Comparison of ENCODE assay signal across 8 cellular contexts in the genomic region with DNA sequence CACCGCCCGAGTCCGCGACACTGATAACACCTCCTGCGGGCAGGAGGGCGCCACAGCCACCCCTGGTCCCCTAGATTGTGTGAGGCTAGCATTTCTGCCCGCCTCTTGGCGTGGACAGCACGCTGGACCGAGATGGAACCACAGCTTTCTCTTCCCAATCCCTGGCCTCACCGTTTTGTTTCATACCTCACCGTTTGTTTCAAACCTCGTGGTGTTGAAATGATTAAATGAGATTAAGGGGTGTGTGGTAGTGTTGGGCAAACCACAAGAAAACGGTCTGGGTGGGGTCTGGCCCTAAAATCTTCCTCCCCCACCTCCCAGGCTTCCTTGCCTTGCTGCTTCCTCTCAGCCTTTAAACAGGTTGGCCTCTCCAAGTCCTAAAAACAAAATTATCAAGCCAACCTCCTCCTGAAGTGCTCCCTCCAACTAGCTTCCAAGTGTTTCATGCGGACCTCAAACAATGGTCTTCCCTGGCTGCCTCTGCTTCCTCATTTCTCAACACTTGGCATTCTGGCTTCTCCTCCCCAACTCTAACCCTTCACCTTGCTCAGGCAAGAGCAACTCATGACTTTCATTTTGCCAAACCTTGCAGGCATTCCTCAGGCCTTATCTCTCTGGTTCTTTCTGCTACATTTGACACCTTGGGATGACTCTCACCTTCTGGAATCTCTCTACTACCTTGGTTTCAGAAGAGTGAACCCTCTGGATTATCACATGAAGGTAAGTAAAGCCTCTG. TPM values are rescaled to one million over a fixed set of nuclear protein-coding genes. Genes with fewer than 3 reads are reported as not detected.
DNase-seq lines count a peak whose midpoint lies in the region; ATAC-seq and TF ChIP-seq lines count a peak whose summit lies in the region.

No MANE protein-coding gene starts in this region.

- H3K4me3 ChIP-seq in esophagus muscularis mucosa (peak overlapping the region; percentile 79 to 91 (median 82)), sigmoid colon (peak overlapping the region in 3 of 4 donors; percentile 72 to 78 (median 78))

- H4K8ac ChIP-seq in H9 (replicated peaks; ENCODE audit: insufficient read length, low read depth, low read length): no peak overlapping the region

- H2BK5ac ChIP-seq in H9 (ENCODE audit: insufficient read length, low read length): no peak overlapping the region

- H3K18ac ChIP-seq in H9 (ENCODE audit: insufficient read length, low read depth, low read length): peak overlapping the region; percentile 61

- no peaks in the 10 kb centered on the region for H3K36me3 ChIP-seq in esophagus muscularis mucosa
- H3K36me3 ChIP-seq in sigmoid colon: no peaks in the 10 kb centered on the region

- H2AK5ac ChIP-seq in H9 (ENCODE audit: insufficient read length, low read length): no peak overlapping the region

- POLR2A ChIA-PET in RWPE1 (lab: Yijun Ruan, JAX; ENCODE audit: low non-redundant PET): no interaction called here

- H4K20me1 ChIP-seq in H9 (ENCODE audit: control insufficient read depth, insufficient read depth, insufficient read length): no peaks in the 10 kb centered on the region

- no peak overlapping the region for H2BK20ac ChIP-seq in H9 (ENCODE audit: low read depth, low read length, poor library complexity, severe bottlenecking)

- H3K27ac ChIP-seq in H9 (ENCODE audit: insufficient read length, low read depth, low read length) (no peak overlapping the region), RWPE1 (peak overlapping the region; percentile 90), esophagus muscularis mucosa (replicated peaks in 1 of 4) (peak overlapping the region; percentile 90 to 93 (median 92)), sigmoid colon (peak overlapping the region; percentile 83 to 88 (median 88))

- H3K27me3 Mint-ChIP-seq in H9 (ENCODE audit: low read depth): peaks cover 4% of the 10 kb centered on the region

- intact Hi-C loops in esophagus muscularis mucosa (cut with DNase I) (no loop called here), sigmoid colon (cut with DNase I) (no loop called here), left colon (cut with DNase I, micrococcal nuclease) (no loop called here)

- TF ChIP-seq POLR2A in esophagus muscularis mucosa (IDR thresholded peaks at IDR 0.05; ENCODE audit: low read depth) (no peak), sigmoid colon (IDR thresholded peaks at IDR 0.05) (no peak)

- H3K23ac ChIP-seq in H9 (ENCODE audit: insufficient read length, low read depth, low read length): no peak overlapping the region

- whole genome bisulfite sequencing in H9 (ENCODE audit: extremely low coverage, insufficient read length, low lambda C conversion rate): no CpG with 5 or more reads among the region's 15 CpGs
- 91% methylated on average over 14 of the region's 15 CpGs for WGBS in esophagus muscularis mucosa
- WGBS in sigmoid colon, 2 donors: 70 to 82% methylated on average over 15 of the region's 15 CpGs

- no peak overlapping the region for H3K4me2 ChIP-seq in H9 (ENCODE audit: insufficient read depth, insufficient read length, low read length)

- no peak overlapping the region for H3K56ac ChIP-seq in H9 (ENCODE audit: insufficient read length, low read depth, low read length)

- TF ChIP-seq EP300 in esophagus muscularis mucosa (IDR thresholded peaks at IDR 0.05): no peak
- no peak for TF ChIP-seq EP300 in sigmoid colon (IDR thresholded peaks at IDR 0.05)

- no peaks in the 10 kb centered on the region for H3K4me1 ChIP-seq in H9 (ENCODE audit: insufficient read depth, low read length)
- H3K4me1 ChIP-seq in esophagus muscularis mucosa: peaks cover 20 to 43% (median 38%) of the 10 kb centered on the region in 4 donors
- H3K4me1 ChIP-seq in sigmoid colon: peaks cover 0 to 27% (median 22%) of the 10 kb centered on the region in 4 donors

- H3K14ac ChIP-seq in H9 (ENCODE audit: insufficient read depth, low read length): peak overlapping the region; percentile 57; the same call in 1 of the 2 replicates

- peak overlapping the region in 1 of 2 experiments; percentile 77; a peak in 1 of 5 replicates for H3K4me3 Mint-ChIP-seq in H9

- peaks cover 13% of the 10 kb centered on the region for H3K23me2 ChIP-seq in H9 (ENCODE audit: insufficient read length, low read depth, low read length, poor library complexity, severe bottlenecking)

- no peak overlapping the region for H4K91ac ChIP-seq in H9 (ENCODE audit: insufficient read length, low read depth, low read length)

- H3K9me3 ChIP-seq in H9 (ENCODE audit: control insufficient read depth, low read depth, low read length) (no peaks in the 10 kb centered on the region), esophagus muscularis mucosa (no peaks in the 10 kb centered on the region), sigmoid colon (no peaks in the 10 kb centered on the region)

- ATAC-seq in left colon: no peak

- H3K4me1 Mint-ChIP-seq in H9: peaks cover 14 to 18% of the 10 kb centered on the region in 2 experiments

- H3K4ac ChIP-seq in H9 (ENCODE audit: low read depth, low read length): no peak overlapping the region; the same call in 1 of the 2 replicates

- no peak for TF ChIP-seq CTCF in H9 (conservative IDR thresholded peaks at IDR 0.05)
- no peak for TF ChIP-seq CTCF in RWPE1 (conservative IDR thresholded peaks at IDR 0.05; ENCODE audit: low read depth)
- TF ChIP-seq CTCF in esophagus muscularis mucosa (IDR thresholded peaks at IDR 0.05): no peak
- TF ChIP-seq CTCF in sigmoid colon (IDR thresholded peaks at IDR 0.05): no peak

- H3K27me3 ChIP-seq in H9 (ENCODE audit: insufficient read depth, low read length) (no peaks in the 10 kb centered on the region; the same call in 1 of the 2 replicates), esophagus muscularis mucosa (no peaks in the 10 kb centered on the region), sigmoid colon (no peaks in the 10 kb centered on the region)

- DNase-seq in H9 (no peak), RWPE1 (ENCODE audit: low spot score) (peak; percentile 60), esophagus muscularis mucosa (ENCODE audit: extremely low spot score) (peak; percentile 74), sigmoid colon (no peak), left colon (no peak), nucleus accumbens (lab: John Stamatoyannopoulos, UW) (no peak), NCI-H2081 treated with DMSO at 0.1 percent for 48 hours (lab: John Stamatoyannopoulos, UW) (no peak)
- no peak for DNase-seq in activated CD4-positive, alpha-beta T cell treated with anti-CD3 and anti-CD28 coated beads, Interleukin-2, amount 50 U/mL, for 48 hours

- H2BK120ac ChIP-seq in H9 (ENCODE audit: low read depth, low read length, poor library complexity, severe bottlenecking): no peak overlapping the region

- H3K79me2 ChIP-seq in H9 (ENCODE audit: insufficient read depth, low read length): peaks cover 10% of the 10 kb centered on the region; the same call in 1 of the 2 replicates

- H3K9ac ChIP-seq in H9 (ENCODE audit: extremely low read depth, insufficient read length, low read length): no peak overlapping the region

- no peak overlapping the region for H3T11ph ChIP-seq in H9 (ENCODE audit: low read length)

- H2BK12ac ChIP-seq in H9 (ENCODE audit: insufficient read length, low read depth, low read length): no peak overlapping the region

- no peak overlapping the region for H4K5ac ChIP-seq in H9 (ENCODE audit: insufficient read length, low read depth, low read length)

- H3K79me1 ChIP-seq in H9 (ENCODE audit: insufficient read depth, low read depth, low read length, poor library complexity, severe bottlenecking): no peaks in the 10 kb centered on the region

- H3K27ac Mint-ChIP-seq in H9: no peak overlapping the region

- no peak overlapping the region for H2AFZ ChIP-seq in H9 (ENCODE audit: low read length)

- CTCF ChIA-PET in RWPE1 (lab: Yijun Ruan, JAX): no interaction called here

- H2BK15ac ChIP-seq in H9 (ENCODE audit: low read depth, low read length): no peak overlapping the region

- H3K36me3 Mint-ChIP-seq in H9 (ENCODE audit: insufficient read depth in 1 of 3, low read depth in 3 of 3): peaks cover 0 to 5% (median 0%) of the 10 kb centered on the region in 3 experiments; a peak in 4 of 7 replicates

- 0 out of 5 replicates have a peak, but pooled peaks cover 0 to 3% of the 10 kb centered on the region in 2 experiments for H3K9me3 Mint-ChIP-seq in H9

RNA-seq across cellular contexts. Expression of gene ATP13A3, which starts 1.4 kb away (rescaled TPM):
- 75.8 and 78.5 TPM in 2 replicates for total RNA-seq in H9 (2021)
- total RNA-seq in esophagus muscularis mucosa: 100 to 1,000 TPM in 2 of 4 donors, 10 to 100 TPM in 2; 74.7 to 167 (median 91.0) TPM
- total RNA-seq in sigmoid colon: 10 to 100 TPM; 50.4 to 82.7 (median 68.2) TPM
- polyA plus RNA-seq in sigmoid colon: 10 to 100 TPM; 10.9 to 20.6 (median 12.0) TPM
- 100 to 1,000 TPM in 1 of 2 donors, 10 to 100 TPM in 1; 95.1 to 110 TPM for total RNA-seq in left colon

Comparison
In these comparisons a context has a peak if more than half of its experiments do, and no peak if none do; other contexts are left out.
1. DNase-seq: peak in RWPE1 (single experiment) and esophagus muscularis mucosa (single experiment); none in H9 (single experiment), sigmoid colon (single experiment), left colon (0 of 2), nucleus accumbens (0 of 56), NCI-H2081 treated with DMSO at 0.1 percent for 48 hours (single experiment) and activated CD4-positive, alpha-beta T cell treated with anti-CD3 and anti-CD28 coated beads, Interleukin-2, amount 50 U/mL, for 48 hours (0 of 2).